In genomic region chr14:53766106-53766505, GRCh38 we compare ENCODE assay signal across 17 cellular contexts.
DNase-seq lines count a peak whose midpoint lies in the region; ATAC-seq, FAIRE-seq and TF ChIP-seq lines count a peak whose summit lies in the region.
"Had no signal": no experiment of that assay in that cellular context is flagged by ENCODE, and none has a peak within 500 bp of the region (broad histone marks: within the 10 kb centered on the region; RNA-seq: fewer than 3 reads in every experiment).

No MANE protein-coding gene starts in this region.

- POLR2A ChIA-PET in PC-3 (lab: Charles Lee; ENCODE audit: unreplicated experiment) = interaction anchor here (0.6 kb wide), 1 partner anchor 188 kb away, joined by 3 read pairs; no protein-coding TSS in a partner anchor

- no peaks in the 10 kb centered on the region for H3F3A ChIP-seq in PC-3 (ENCODE audit: low read length, unreplicated experiment)

- CTCF ChIA-PET in PC-3 (lab: Charles Lee) = no interaction called here

- TF ChIP-seq CTCF in PC-3 (conservative IDR thresholded peaks at IDR 0.05; ENCODE audit: low read depth, low read length) = no peak
- TF ChIP-seq CTCF in prostate gland (IDR thresholded peaks at IDR 0.05) = no peak

- peak; percentile 81 for FAIRE-seq in urothelium cell line (lab: Jason Lieb, UNC)
- FAIRE-seq: GM12878 had no signal

- DNase-seq in DMS53 treated with DMSO at 0.1 percent for 48 hours (lab: John Stamatoyannopoulos, UW; ENCODE audit: unreplicated experiment) (peak; percentile 39), PC-3 (peak; percentile 31), kidney tubule cell (ENCODE audit: low spot score) (peak; percentile 25), urothelium cell line (ENCODE audit: low spot score) (no peak), prostate gland (ENCODE audit: low spot score) (no peak)
- DNase-seq in activated effector memory CD4-positive, alpha-beta T cell treated with Interleukin-2 at 50 U/mL for 16 hours = no peak
- DNase-seq: 8988T; CD4-positive, alpha-beta memory T cell; DMS153; DND-41; EL; H9 had no signal

- no peak overlapping the region for H3K4me2 ChIP-seq in PC-3 (ENCODE audit: low read length)
- H3K4me2 ChIP-seq: BLaER1, GM23338, KMS-11 had no signal

- H3K4me3 ChIP-seq in PC-3 (ENCODE audit: low read length) = no peak overlapping the region
- no peak overlapping the region for H3K4me3 ChIP-seq in prostate gland
- H3K4me3 ChIP-seq: BLaER1, GM12878, GM23338 had no signal

- 94% methylated on average over 2 of the region's 2 CpGs for WGBS in prostate gland

- no peak overlapping the region for H2AFZ ChIP-seq in PC-3 (ENCODE audit: low read length)
- H2AFZ ChIP-seq: GM23338 had no signal

- H3K9me3 ChIP-seq in PC-3 (ENCODE audit: low read length) = no peaks in the 10 kb centered on the region
- H3K9me3 ChIP-seq in prostate gland = no peaks in the 10 kb centered on the region
- H3K9me3 ChIP-seq: BLaER1 had no signal

- H3K9me2 ChIP-seq in PC-3 (replicated peaks; ENCODE audit: low read length) = no peaks in the 10 kb centered on the region

- H3K36me3 ChIP-seq in PC-3 (ENCODE audit: low read depth, low read length) (no peaks in the 10 kb centered on the region), prostate gland (no peaks in the 10 kb centered on the region)
- H3K36me3 ChIP-seq: BLaER1 had no signal

- H3K79me2 ChIP-seq in PC-3 (ENCODE audit: low read length) = no peaks in the 10 kb centered on the region

- intact Hi-C loops in PC-3 (cut with micrococcal nuclease) = no loop called here
- intact Hi-C loops in prostate gland (cut with DNase I) = no loop called here

- peak; percentile 85 for ATAC-seq in PC-3
- ATAC-seq in HG02981 (IDR thresholded peaks at IDR 0.05; ENCODE audit: unreplicated experiment) = no peak
- ATAC-seq: GM12878, GM23338 had no signal

- TF ChIP-seq POLR2A in prostate gland (IDR thresholded peaks at IDR 0.05) = no peak

- no peaks in the 10 kb centered on the region for H4K20me1 ChIP-seq in PC-3 (ENCODE audit: low read length)
- H4K20me1 ChIP-seq: BLaER1 had no signal

- no peak overlapping the region for H3K9ac ChIP-seq in PC-3 (ENCODE audit: low read length)
- H3K9ac ChIP-seq: BLaER1, KMS-11 had no signal

- no TSS peak for BruUV-seq in PC-3 (replicated peaks; lab: Mats Ljungman, UMichigan)

- H3K27me3 ChIP-seq in PC-3 (ENCODE audit: low read length) = no peaks in the 10 kb centered on the region
- H3K27me3 ChIP-seq in prostate gland (replicated peaks; ENCODE audit: insufficient read depth) = no peaks in the 10 kb centered on the region
- H3K27me3 ChIP-seq: BLaER1 had no signal

- no peaks in the 10 kb centered on the region for H3K4me1 ChIP-seq in PC-3 (ENCODE audit: insufficient read depth, low read length)
- H3K4me1 ChIP-seq in prostate gland (replicated peaks) = no peaks in the 10 kb centered on the region
- H3K4me1 ChIP-seq: BLaER1 had no signal

- H3K27ac ChIP-seq in PC-3 (ENCODE audit: low read length) = no peak overlapping the region
- no peak overlapping the region for H3K27ac ChIP-seq in prostate gland
- H3K27ac ChIP-seq: BLaER1, KMS-11 had no signal

Comparison
In these comparisons a context has a peak if more than half of its experiments do, and no peak if none do; other contexts are left out.
1. DNase-seq: peak in DMS53 treated with DMSO at 0.1 percent for 48 hours (single experiment), PC-3 (single experiment) and kidney tubule cell (single experiment); none in urothelium cell line (single experiment), activated effector memory CD4-positive, alpha-beta T cell treated with Interleukin-2 at 50 U/mL for 16 hours (single experiment) and prostate gland (single experiment).